Comparison of ENCODE assay signal across 1 cellular context in the genomic region with DNA sequence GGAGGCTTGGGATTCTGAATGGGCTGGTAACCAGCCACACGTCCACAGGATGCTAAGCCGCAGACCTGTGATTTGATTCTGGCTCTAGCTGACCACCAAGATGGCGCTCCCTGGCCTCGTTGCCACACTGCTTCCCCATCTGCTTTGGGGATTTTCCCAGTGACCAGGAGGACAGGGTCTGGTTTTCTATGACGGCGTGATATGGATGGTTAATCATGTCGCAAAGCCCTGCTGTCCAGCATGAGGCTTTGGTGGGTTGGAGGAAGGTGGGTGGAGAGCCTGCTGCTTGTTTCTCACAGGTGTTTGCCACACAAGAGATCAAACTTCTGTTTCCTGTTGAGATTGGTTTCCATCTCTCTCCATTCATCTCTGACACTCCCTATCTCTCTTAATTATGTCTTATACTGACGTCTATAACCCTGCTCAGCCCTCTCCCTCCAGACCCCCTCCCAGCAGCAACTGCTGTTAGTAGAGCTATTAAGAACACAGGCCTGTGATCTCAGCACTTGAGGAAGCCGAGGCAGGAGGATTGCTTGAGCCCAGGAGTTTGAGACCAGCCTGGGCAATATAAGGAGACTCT.
TF ChIP-seq lines count a peak whose summit lies in the region.

No MANE protein-coding gene starts in this region.

TF ChIP-seq in GM23338, 12 proteins besides CTCF, POLR2A, EP300 and RAD21 (continued from another document):
- TF ChIP-seq, protein P1, sequence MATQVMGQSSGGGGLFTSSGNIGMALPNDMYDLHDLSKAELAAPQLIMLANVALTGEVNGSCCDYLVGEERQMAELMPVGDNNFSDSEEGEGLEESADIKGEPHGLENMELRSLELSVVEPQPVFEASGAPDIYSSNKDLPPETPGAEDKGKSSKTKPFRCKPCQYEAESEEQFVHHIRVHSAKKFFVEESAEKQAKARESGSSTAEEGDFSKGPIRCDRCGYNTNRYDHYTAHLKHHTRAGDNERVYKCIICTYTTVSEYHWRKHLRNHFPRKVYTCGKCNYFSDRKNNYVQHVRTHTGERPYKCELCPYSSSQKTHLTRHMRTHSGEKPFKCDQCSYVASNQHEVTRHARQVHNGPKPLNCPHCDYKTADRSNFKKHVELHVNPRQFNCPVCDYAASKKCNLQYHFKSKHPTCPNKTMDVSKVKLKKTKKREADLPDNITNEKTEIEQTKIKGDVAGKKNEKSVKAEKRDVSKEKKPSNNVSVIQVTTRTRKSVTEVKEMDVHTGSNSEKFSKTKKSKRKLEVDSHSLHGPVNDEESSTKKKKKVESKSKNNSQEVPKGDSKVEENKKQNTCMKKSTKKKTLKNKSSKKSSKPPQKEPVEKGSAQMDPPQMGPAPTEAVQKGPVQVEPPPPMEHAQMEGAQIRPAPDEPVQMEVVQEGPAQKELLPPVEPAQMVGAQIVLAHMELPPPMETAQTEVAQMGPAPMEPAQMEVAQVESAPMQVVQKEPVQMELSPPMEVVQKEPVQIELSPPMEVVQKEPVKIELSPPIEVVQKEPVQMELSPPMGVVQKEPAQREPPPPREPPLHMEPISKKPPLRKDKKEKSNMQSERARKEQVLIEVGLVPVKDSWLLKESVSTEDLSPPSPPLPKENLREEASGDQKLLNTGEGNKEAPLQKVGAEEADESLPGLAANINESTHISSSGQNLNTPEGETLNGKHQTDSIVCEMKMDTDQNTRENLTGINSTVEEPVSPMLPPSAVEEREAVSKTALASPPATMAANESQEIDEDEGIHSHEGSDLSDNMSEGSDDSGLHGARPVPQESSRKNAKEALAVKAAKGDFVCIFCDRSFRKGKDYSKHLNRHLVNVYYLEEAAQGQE (IDR thresholded peaks at IDR 0.05; ENCODE audit: unreplicated experiment): no peak
- TF ChIP-seq NANOG (IDR thresholded peaks at IDR 0.05; ENCODE audit: borderline replicate concordance) (no peak), ZNF331 (CRISPR knock-in tag; IDR thresholded peaks at IDR 0.05; ENCODE audit: low read depth) (no peak), EZH2 (IDR thresholded peaks at IDR 0.05; ENCODE audit: low read depth, unreplicated experiment) (no peak), JUNB (IDR thresholded peaks at IDR 0.05; ENCODE audit: unreplicated experiment) (no peak), STAT1 (IDR thresholded peaks at IDR 0.05; ENCODE audit: unreplicated experiment) (no peak)
- TF ChIP-seq, protein P2, sequence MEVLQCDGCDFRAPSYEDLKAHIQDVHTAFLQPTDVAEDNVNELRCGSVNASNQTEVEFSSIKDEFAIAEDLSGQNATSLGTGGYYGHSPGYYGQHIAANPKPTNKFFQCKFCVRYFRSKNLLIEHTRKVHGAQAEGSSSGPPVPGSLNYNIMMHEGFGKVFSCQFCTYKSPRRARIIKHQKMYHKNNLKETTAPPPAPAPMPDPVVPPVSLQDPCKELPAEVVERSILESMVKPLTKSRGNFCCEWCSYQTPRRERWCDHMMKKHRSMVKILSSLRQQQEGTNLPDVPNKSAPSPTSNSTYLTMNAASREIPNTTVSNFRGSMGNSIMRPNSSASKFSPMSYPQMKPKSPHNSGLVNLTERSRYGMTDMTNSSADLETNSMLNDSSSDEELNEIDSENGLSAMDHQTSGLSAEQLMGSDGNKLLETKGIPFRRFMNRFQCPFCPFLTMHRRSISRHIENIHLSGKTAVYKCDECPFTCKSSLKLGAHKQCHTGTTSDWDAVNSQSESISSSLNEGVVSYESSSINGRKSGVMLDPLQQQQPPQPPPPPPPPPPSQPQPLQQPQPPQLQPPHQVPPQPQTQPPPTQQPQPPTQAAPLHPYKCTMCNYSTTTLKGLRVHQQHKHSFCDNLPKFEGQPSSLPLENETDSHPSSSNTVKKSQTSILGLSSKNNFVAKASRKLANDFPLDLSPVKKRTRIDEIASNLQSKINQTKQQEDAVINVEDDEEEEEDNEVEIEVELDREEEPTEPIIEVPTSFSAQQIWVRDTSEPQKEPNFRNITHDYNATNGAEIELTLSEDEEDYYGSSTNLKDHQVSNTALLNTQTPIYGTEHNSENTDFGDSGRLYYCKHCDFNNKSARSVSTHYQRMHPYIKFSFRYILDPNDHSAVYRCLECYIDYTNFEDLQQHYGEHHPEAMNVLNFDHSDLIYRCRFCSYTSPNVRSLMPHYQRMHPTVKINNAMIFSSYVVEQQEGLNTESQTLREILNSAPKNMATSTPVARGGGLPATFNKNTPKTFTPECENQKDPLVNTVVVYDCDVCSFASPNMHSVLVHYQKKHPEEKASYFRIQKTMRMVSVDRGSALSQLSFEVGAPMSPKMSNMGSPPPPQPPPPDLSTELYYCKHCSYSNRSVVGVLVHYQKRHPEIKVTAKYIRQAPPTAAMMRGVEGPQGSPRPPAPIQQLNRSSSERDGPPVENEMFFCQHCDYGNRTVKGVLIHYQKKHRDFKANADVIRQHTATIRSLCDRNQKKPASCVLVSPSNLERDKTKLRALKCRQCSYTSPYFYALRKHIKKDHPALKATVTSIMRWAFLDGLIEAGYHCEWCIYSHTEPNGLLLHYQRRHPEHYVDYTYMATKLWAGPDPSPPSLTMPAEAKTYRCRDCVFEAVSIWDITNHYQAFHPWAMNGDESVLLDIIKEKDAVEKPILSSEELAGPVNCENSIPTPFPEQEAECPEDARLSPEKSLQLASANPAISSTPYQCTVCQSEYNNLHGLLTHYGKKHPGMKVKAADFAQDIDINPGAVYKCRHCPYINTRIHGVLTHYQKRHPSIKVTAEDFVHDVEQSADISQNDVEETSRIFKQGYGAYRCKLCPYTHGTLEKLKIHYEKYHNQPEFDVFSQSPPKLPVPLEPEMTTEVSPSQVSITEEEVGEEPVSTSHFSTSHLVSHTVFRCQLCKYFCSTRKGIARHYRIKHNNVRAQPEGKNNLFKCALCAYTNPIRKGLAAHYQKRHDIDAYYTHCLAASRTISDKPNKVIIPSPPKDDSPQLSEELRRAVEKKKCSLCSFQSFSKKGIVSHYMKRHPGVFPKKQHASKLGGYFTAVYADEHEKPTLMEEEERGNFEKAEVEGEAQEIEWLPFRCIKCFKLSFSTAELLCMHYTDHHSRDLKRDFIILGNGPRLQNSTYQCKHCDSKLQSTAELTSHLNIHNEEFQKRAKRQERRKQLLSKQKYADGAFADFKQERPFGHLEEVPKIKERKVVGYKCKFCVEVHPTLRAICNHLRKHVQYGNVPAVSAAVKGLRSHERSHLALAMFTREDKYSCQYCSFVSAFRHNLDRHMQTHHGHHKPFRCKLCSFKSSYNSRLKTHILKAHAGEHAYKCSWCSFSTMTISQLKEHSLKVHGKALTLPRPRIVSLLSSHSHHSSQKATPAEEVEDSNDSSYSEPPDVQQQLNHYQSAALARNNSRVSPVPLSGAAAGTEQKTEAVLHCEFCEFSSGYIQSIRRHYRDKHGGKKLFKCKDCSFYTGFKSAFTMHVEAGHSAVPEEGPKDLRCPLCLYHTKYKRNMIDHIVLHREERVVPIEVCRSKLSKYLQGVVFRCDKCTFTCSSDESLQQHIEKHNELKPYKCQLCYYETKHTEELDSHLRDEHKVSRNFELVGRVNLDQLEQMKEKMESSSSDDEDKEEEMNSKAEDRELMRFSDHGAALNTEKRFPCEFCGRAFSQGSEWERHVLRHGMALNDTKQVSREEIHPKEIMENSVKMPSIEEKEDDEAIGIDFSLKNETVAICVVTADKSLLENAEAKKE (CRISPR knock-in tag; IDR thresholded peaks at IDR 0.05): no peak
